In the genomic region with DNA sequence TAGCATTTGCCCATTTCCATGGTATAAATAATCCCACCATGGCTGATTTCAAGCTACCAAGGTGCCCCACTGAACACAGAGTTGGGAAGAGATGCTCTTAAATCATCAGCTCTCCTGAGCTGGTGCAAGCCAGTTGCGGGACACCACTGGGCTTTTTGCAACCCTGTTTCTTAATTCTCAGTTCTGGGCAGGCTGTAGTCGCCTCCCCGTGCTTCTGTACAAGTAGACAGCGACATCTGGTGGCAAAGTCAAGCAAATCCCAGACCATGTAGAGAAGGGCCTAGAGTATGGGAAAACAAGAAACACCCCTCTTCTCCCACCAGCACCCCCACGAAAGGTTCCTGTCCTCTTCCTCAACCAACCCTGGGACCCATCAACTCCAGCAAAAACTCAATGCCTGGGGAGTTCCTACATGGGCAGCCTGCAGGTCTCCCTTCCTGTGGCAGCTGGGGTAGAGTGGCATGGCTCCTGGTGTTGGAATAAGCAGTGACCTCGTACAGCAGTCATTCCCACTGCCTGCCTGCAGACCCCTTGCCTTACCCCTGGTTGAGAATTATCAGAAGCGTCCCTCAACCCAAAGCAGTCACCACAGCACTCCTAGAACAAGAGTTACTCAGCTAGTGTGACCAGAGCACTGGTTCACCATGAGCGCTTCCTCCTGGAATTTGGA, we compare ENCODE assay signal across 8 cellular contexts.
A peak's percentile ranks its signal among the peaks of the same experiment; 100 is the strongest.
DNase-seq lines count a peak whose midpoint lies in the region; ATAC-seq and TF ChIP-seq lines count a peak whose summit lies in the region.

No MANE protein-coding gene starts in this region.

- H3K36me3 Mint-ChIP-seq in activated CD4-positive, alpha-beta T cell treated with anti-CD3 and anti-CD28 coated beads, Interleukin-2, amount 10 ng/mL, durations not matched to agents 7 days and 5 days (ENCODE audit: low read depth): no peaks in the 10 kb centered on the region

- H3K27ac ChIP-seq in 22Rv1 (no peak overlapping the region), dorsolateral prefrontal cortex (no peak overlapping the region), lung (ENCODE audit: low read depth in 1 of 2, low read length in 1 of 2) (no peak overlapping the region)

- H3K27me3 ChIP-seq in dorsolateral prefrontal cortex (peaks cover 0 to 14% (median 0%) of the 10 kb centered on the region in 45 donors), lung (ENCODE audit: control insufficient read depth, insufficient read depth) (no peaks in the 10 kb centered on the region)

- H3K4me3 ChIP-seq in dorsolateral prefrontal cortex (no peak overlapping the region), lung (no peak overlapping the region)

- peaks cover 53% of the 10 kb centered on the region for H3K27me3 Mint-ChIP-seq in activated CD4-positive, alpha-beta T cell treated with anti-CD3 and anti-CD28 coated beads, Interleukin-2, amount 10 ng/mL, durations not matched to agents 7 days and 5 days

- TF ChIP-seq CTCF in 22Rv1 (IDR thresholded peaks at IDR 0.05) (peak; percentile 86), GM12874 (IDR thresholded peaks at IDR 0.05; ENCODE audit: insufficient read depth, low read depth, low read length) (peak; percentile 78), dorsolateral prefrontal cortex (IDR thresholded peaks at IDR 0.05 in 54 of 56, conservative IDR thresholded peaks at IDR 0.05 in 2 of 56; ENCODE audit: low read depth in 1 of 56, partially characterized antibody in 56 of 56) (peak; percentile 73 to 96 (median 90)), lung (IDR thresholded peaks at IDR 0.05; ENCODE audit: control extremely low read depth, extremely low read depth) (peak; percentile 87)

- H3K36me3 ChIP-seq in lung (ENCODE audit: control insufficient read depth in 2 of 2, insufficient read depth in 2 of 2, low read length in 2 of 2): no peaks in the 10 kb centered on the region

- no peaks in the 10 kb centered on the region for H3K4me1 ChIP-seq in lung (ENCODE audit: control insufficient read depth in 2 of 2, insufficient read depth in 2 of 2, low read length in 2 of 2)

- ATAC-seq in lung (ENCODE audit: insufficient read depth, low FRiP score) (no peak), GM21825 (IDR thresholded peaks at IDR 0.05; ENCODE audit: unreplicated experiment) (no peak)

- peaks cover 4% of the 10 kb centered on the region for H3K4me1 Mint-ChIP-seq in activated CD4-positive, alpha-beta T cell treated with anti-CD3 and anti-CD28 coated beads, Interleukin-2, amount 10 ng/mL, durations not matched to agents 7 days and 5 days

- no peak overlapping the region for H3K27ac Mint-ChIP-seq in activated CD4-positive, alpha-beta T cell treated with anti-CD3 and anti-CD28 coated beads, Interleukin-2, amount 10 ng/mL, durations not matched to agents 7 days and 5 days

- H3K9me3 ChIP-seq in lung (ENCODE audit: control insufficient read depth in 2 of 2, insufficient read depth in 1 of 2, low read length in 1 of 2): peaks cover 0 to 10% of the 10 kb centered on the region in 2 donors

- WGBS in lung, 2 donors: 22 to 26% methylated on average over 8 of the region's 8 CpGs

- CTCF ChIA-PET in activated CD4-positive, alpha-beta T cell treated with anti-CD3 and anti-CD28 coated beads, Interleukin-2, amount 10 ng/mL, durations not matched to agents 7 days and 5 days (lab: Charles Lee): interaction anchor here (0.6 to 3.7 kb wide), 17 partner anchors 11 to 1390 kb away, joined by 3 to 23 read pairs (median 3); partner anchors contain the start of gene RSPH14

- peak; percentile 34 for DNase-seq in NCI-H345 treated with DMSO at 0.1 percent for 48 hours (lab: John Stamatoyannopoulos, UW; ENCODE audit: unreplicated experiment)
- peak; percentile 79 for DNase-seq in activated CD4-positive, alpha-beta T cell treated with anti-CD3 and anti-CD28 coated beads, Interleukin-2, amount 10 ng/mL, durations not matched to agents 7 days and 5 days
- DNase-seq in dorsolateral prefrontal cortex: peak in 8 of 10 donors; percentile 41 to 83 (median 74)
- peak; percentile 65 for DNase-seq in lung (ENCODE audit: low spot score)
- peak; percentile 29 for DNase-seq in stimulated activated CD8-positive, alpha-beta memory T cell treated with anti-CD3 and anti-CD28 coated beads, Interleukin-15, amount 100 ng/mL, for 1 hour (ENCODE audit: low read depth)

- H3K4me3 Mint-ChIP-seq in activated CD4-positive, alpha-beta T cell treated with anti-CD3 and anti-CD28 coated beads, Interleukin-2, amount 10 ng/mL, durations not matched to agents 7 days and 5 days: no peak overlapping the region

- intact Hi-C loops in dorsolateral prefrontal cortex (cut with DNase I): loop anchor here (1.0 to 10.0 kb wide), 8 partner anchors 108 to 821 kb away; partner anchors contain the start of gene GNAZ (in 1 of the 2)

- no peaks in the 10 kb centered on the region for H3K9me3 Mint-ChIP-seq in activated CD4-positive, alpha-beta T cell treated with anti-CD3 and anti-CD28 coated beads, Interleukin-2, amount 10 ng/mL, durations not matched to agents 7 days and 5 days

- POLR2A ChIA-PET in activated CD4-positive, alpha-beta T cell treated with anti-CD3 and anti-CD28 coated beads, Interleukin-2, amount 10 ng/mL, durations not matched to agents 7 days and 5 days (lab: Charles Lee): no interaction called here

Comparison
In these comparisons a context has a peak if more than half of its experiments do, and no peak if none do; other contexts are left out.
1. DNase-seq: peak in every context shown above with its lines; median percentile 79 in activated CD4-positive, alpha-beta T cell treated with anti-CD3 and anti-CD28 coated beads, Interleukin-2, amount 10 ng/mL, durations not matched to agents 7 days and 5 days; 74 in dorsolateral prefrontal cortex; 65 in lung; 34 in NCI-H345 treated with DMSO at 0.1 percent for 48 hours; 29 in stimulated activated CD8-positive, alpha-beta memory T cell treated with anti-CD3 and anti-CD28 coated beads, Interleukin-15, amount 100 ng/mL, for 1 hour.